24 cellular contexts compared by ENCODE assay signal in the genomic region with DNA sequence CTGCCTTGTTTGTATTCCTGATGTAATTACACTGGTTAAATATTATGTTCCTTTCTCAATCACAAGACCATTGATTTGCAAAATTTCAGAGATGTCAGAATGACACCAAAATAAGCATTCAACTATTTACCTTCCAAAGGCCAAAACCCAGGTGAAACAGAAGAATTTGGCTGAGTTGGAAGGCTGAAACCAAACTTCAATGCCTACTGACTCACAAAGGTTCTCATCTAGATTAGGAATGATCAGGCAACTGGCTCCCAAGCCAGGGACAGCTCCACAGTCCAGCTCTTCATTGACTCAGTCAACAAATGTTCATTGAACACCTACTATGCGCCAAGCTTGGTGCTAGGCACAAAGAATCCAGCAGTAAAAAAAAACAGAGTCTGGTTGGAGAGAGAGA. TPM values are rescaled to one million over a fixed set of nuclear protein-coding genes. Genes with fewer than 3 reads are reported as not detected.
DNase-seq lines count a peak whose midpoint lies in the region; ATAC-seq, FAIRE-seq and TF ChIP-seq lines count a peak whose summit lies in the region.
"Had no signal": no experiment of that assay in that cellular context is flagged by ENCODE, and none has a peak within 500 bp of the region (broad histone marks: within the 10 kb centered on the region; RNA-seq: fewer than 3 reads in every experiment).

No MANE protein-coding gene starts in this region.

- H2BK120ac ChIP-seq in H1 (replicated peaks; ENCODE audit: low read depth, low read length) = no peak overlapping the region

- no peaks in the 10 kb centered on the region for H3K36me3 ChIP-seq in H1 (ENCODE audit: control insufficient read depth in 2 of 4, insufficient read depth in 4 of 4, low read length in 3 of 4)
- H3K36me3 ChIP-seq in liver (ENCODE audit: control insufficient read depth in 4 of 4, insufficient read depth in 3 of 4, low read depth in 1 of 4, low read length in 3 of 4) = no peaks in the 10 kb centered on the region
- no peaks in the 10 kb centered on the region for H3K36me3 ChIP-seq in transverse colon
- H3K36me3 ChIP-seq: BE2C; BLaER1 treated with 17β-estradiol and CSF1 and Interleukin-3, amounts not matched to agents 10 nM and 100 nM had no signal

- no peaks in the 10 kb centered on the region for H4K20me1 ChIP-seq in H1 (replicated peaks in 1 of 2; ENCODE audit: control insufficient read depth in 1 of 2, insufficient read depth in 2 of 2, low read length in 2 of 2)
- H4K20me1 ChIP-seq: BLaER1 treated with 17β-estradiol and CSF1 and Interleukin-3, amounts not matched to agents 10 nM and 100 nM had no signal

- ATAC-seq in activated CD8-positive, alpha-beta memory T cell treated with anti-CD3 and anti-CD28 coated beads, Interleukin-2, amount 10 ng/mL, durations not matched to agents 7 days and 5 days = no peak
- ATAC-seq in HG02840 (IDR thresholded peaks at IDR 0.05; ENCODE audit: low FRiP score, unreplicated experiment) (no peak), HG03354 (IDR thresholded peaks at IDR 0.05; ENCODE audit: poor library complexity, severe bottlenecking, unreplicated experiment) (no peak)
- ATAC-seq: A549, HCT116 had no signal

- POLR2A ChIA-PET in H1 (lab: Charles Lee; ENCODE audit: partially characterized antibody) = interaction anchor here (0.6 kb wide), 1 partner anchor 1069 kb away, joined by 3 read pairs; no protein-coding TSS in a partner anchor

- H2AK5ac ChIP-seq in H1 (ENCODE audit: low read depth, low read length) = no peak overlapping the region

- peaks cover under 1% of the 10 kb centered on the region for H3K4me1 Mint-ChIP-seq in activated CD8-positive, alpha-beta memory T cell treated with anti-CD3 and anti-CD28 coated beads, Interleukin-2, amount 10 ng/mL, durations not matched to agents 7 days and 5 days
- H3K4me1 Mint-ChIP-seq: CD14-positive monocyte had no signal

- H3K4me3 ChIP-seq in H1 (ENCODE audit: extremely low read depth in 1 of 4, insufficient read depth in 2 of 4, low read depth in 3 of 4, low read length in 4 of 4) (no peak overlapping the region), liver (ENCODE audit: low read depth in 1 of 3, low read length in 3 of 3) (no peak overlapping the region), transverse colon (no peak overlapping the region)
- H3K4me3 ChIP-seq: A549; BLaER1 treated with 17β-estradiol and CSF1 and Interleukin-3, amounts not matched to agents 10 nM and 100 nM; GM23248 had no signal

- H3K9ac ChIP-seq in H1 (replicated peaks in 1 of 4; ENCODE audit: extremely low read depth in 1 of 4, low read depth in 3 of 4, low read length in 3 of 4) = no peak overlapping the region
- peak overlapping the region in 1 of 2 donors; percentile 24 for H3K9ac ChIP-seq in liver (ENCODE audit: low read depth in 1 of 2, low read length in 2 of 2)
- H3K9ac ChIP-seq: BLaER1 treated with 17β-estradiol and CSF1 and Interleukin-3, amounts not matched to agents 10 nM and 100 nM; GM23248 had no signal

- no peak overlapping the region for H2BK5ac ChIP-seq in H1 (ENCODE audit: low read depth, low read length)

- H2BK15ac ChIP-seq in H1 (ENCODE audit: low read length) = no peak overlapping the region

- no peak overlapping the region for H3K23ac ChIP-seq in H1 (ENCODE audit: insufficient read length)

- TF ChIP-seq POLR2A in H1 (IDR thresholded peaks at IDR 0.05; ENCODE audit: control extremely low read depth in 1 of 2, low read depth in 2 of 2, low read length in 2 of 2) (no peak), transverse colon (IDR thresholded peaks at IDR 0.05) (no peak)

- TF ChIP-seq RAD21 in H1 (IDR thresholded peaks at IDR 0.05 in 1 of 2, conservative IDR thresholded peaks at IDR 0.05 in 1 of 2; ENCODE audit: low read depth in 2 of 2, low read length in 2 of 2) = no peak
- peak; percentile 54 to 66 for TF ChIP-seq RAD21 in liver (IDR thresholded peaks at IDR 0.05)

- intact Hi-C loops in transverse colon (cut with DNase I; ENCODE audit: low total_unique reads) = no loop called here

- H3K9me3 Mint-ChIP-seq in activated CD8-positive, alpha-beta memory T cell treated with anti-CD3 and anti-CD28 coated beads, Interleukin-2, amount 10 ng/mL, durations not matched to agents 7 days and 5 days (ENCODE audit: low read depth) = peaks cover 2% of the 10 kb centered on the region

- H3K4me1 ChIP-seq in H1 (replicated peaks in 1 of 4; ENCODE audit: control insufficient read depth in 3 of 4, insufficient read depth in 4 of 4, low read length in 3 of 4) (no peaks in the 10 kb centered on the region), liver (ENCODE audit: control insufficient read depth in 4 of 4, insufficient read depth in 4 of 4, low read length in 3 of 4) (peaks cover 5 to 23% (median 21%) of the 10 kb centered on the region in 4 donors), transverse colon (no peaks in the 10 kb centered on the region)
- H3K4me1 ChIP-seq: A549; BE2C; BLaER1 treated with 17β-estradiol and CSF1 and Interleukin-3, amounts not matched to agents 10 nM and 100 nM had no signal

- no peak for TF ChIP-seq EP300 in H1 (IDR thresholded peaks at IDR 0.05; ENCODE audit: borderline replicate concordance in 1 of 2, low read depth in 2 of 2, low read length in 2 of 2)
- TF ChIP-seq EP300 in transverse colon (IDR thresholded peaks at IDR 0.05; ENCODE audit: low read depth) = no peak

- no peak for FAIRE-seq in H1 (lab: Jason Lieb, UNC)
- FAIRE-seq: A549, GM12891, GM19239 had no signal

- H3K79me2 ChIP-seq in H1 (ENCODE audit: control insufficient read depth in 1 of 2, insufficient read depth in 2 of 2, low read length in 2 of 2) = no peaks in the 10 kb centered on the region

- H3K14ac ChIP-seq in H1 (ENCODE audit: insufficient read length) = peak overlapping the region; percentile 31

- H4K91ac ChIP-seq in H1 (replicated peaks; ENCODE audit: insufficient read length, low read length) = no peak overlapping the region

- H3K4ac ChIP-seq in H1 (replicated peaks; ENCODE audit: insufficient read length, low read depth, low read length) = no peak overlapping the region

- no peaks in the 10 kb centered on the region for H3K36me3 Mint-ChIP-seq in activated CD8-positive, alpha-beta memory T cell treated with anti-CD3 and anti-CD28 coated beads, Interleukin-2, amount 10 ng/mL, durations not matched to agents 7 days and 5 days
- H3K36me3 Mint-ChIP-seq: CD14-positive monocyte had no signal

- CTCF ChIA-PET in activated CD8-positive, alpha-beta memory T cell treated with anti-CD3 and anti-CD28 coated beads, Interleukin-2, amount 10 ng/mL, durations not matched to agents 7 days and 5 days (lab: Charles Lee) = no interaction called here
- CTCF ChIA-PET in H1 (lab: Charles Lee; ENCODE audit: partially characterized antibody) = no interaction called here

- H2BK12ac ChIP-seq in H1 (ENCODE audit: low read depth, low read length) = no peak overlapping the region

- no peak overlapping the region for H3K18ac ChIP-seq in H1 (ENCODE audit: extremely low read depth, low read length)

- H3K27me3 Mint-ChIP-seq in activated CD8-positive, alpha-beta memory T cell treated with anti-CD3 and anti-CD28 coated beads, Interleukin-2, amount 10 ng/mL, durations not matched to agents 7 days and 5 days = peaks cover 23% of the 10 kb centered on the region

- no peaks in the 10 kb centered on the region for H3K79me1 ChIP-seq in H1 (ENCODE audit: low read depth, low read length)

- H3K56ac ChIP-seq in H1 (replicated peaks; ENCODE audit: insufficient read length, low read depth, low read length) = no peak overlapping the region

- DNase-seq in activated CD8-positive, alpha-beta memory T cell treated with anti-CD3 and anti-CD28 coated beads, Interleukin-2, amount 10 ng/mL, durations not matched to agents 7 days and 5 days = peak; percentile 7
- no peak for DNase-seq in activated CD8-positive, alpha-beta memory T cell treated with anti-CD3 and anti-CD28 coated beads for 24 hours
- DNase-seq in H1 (ENCODE audit: low read depth in 1 of 2, low spot score in 2 of 2) = peak in 1 of 2 experiments; percentile 28
- DNase-seq in transverse colon = no peak
- DNase-seq: 8988T; ACHN; AML-193; BE2C; CD4-positive, alpha-beta T cell; CD8-positive, alpha-beta memory T cell; DMS53; DMS79 treated with DMSO at 0.1 percent for 48 hours; GF-D8; GM23248; H9 had no signal

- no peak overlapping the region for H3K4me3 Mint-ChIP-seq in activated CD8-positive, alpha-beta memory T cell treated with anti-CD3 and anti-CD28 coated beads, Interleukin-2, amount 10 ng/mL, durations not matched to agents 7 days and 5 days
- H3K4me3 Mint-ChIP-seq: CD14-positive monocyte; CD4-positive, alpha-beta T cell; CD8-positive, alpha-beta memory T cell; H9 had no signal

- no peak overlapping the region for H4K5ac ChIP-seq in H1 (ENCODE audit: insufficient read length, low read depth, low read length)

- no peak overlapping the region for H3K27ac ChIP-seq in H1 (ENCODE audit: low read depth, low read length)
- peak overlapping the region; percentile 86 to 90 for H3K27ac ChIP-seq in liver (ENCODE audit: low read depth in 1 of 2, low read length in 2 of 2)
- H3K27ac ChIP-seq in transverse colon = no peak overlapping the region
- H3K27ac ChIP-seq: A549; BLaER1 treated with 17β-estradiol and CSF1 and Interleukin-3, amounts not matched to agents 10 nM and 100 nM; GM23248 had no signal

- TF ChIP-seq CTCF in H1 (IDR thresholded peaks at IDR 0.05; ENCODE audit: control extremely low read depth in 1 of 3, insufficient read depth in 1 of 3, low read depth in 1 of 3, low read length in 3 of 3) = no peak
- TF ChIP-seq CTCF in liver (IDR thresholded peaks at IDR 0.05; ENCODE audit: low read depth, low read length, missing input control) = no peak
- no peak for TF ChIP-seq CTCF in transverse colon (IDR thresholded peaks at IDR 0.05)

- H3K27ac Mint-ChIP-seq in activated CD8-positive, alpha-beta memory T cell treated with anti-CD3 and anti-CD28 coated beads, Interleukin-2, amount 10 ng/mL, durations not matched to agents 7 days and 5 days = no peak overlapping the region
- H3K27ac Mint-ChIP-seq: CD14-positive monocyte; CD4-positive, alpha-beta T cell; CD8-positive, alpha-beta memory T cell had no signal

- H3K9me3 ChIP-seq in H1 (ENCODE audit: insufficient read depth in 2 of 2, low read depth in 1 of 2, low read length in 1 of 2) = peaks cover 4 to 5% of the 10 kb centered on the region in 2 experiments; a peak in 1 of 4 replicates
- no peaks in the 10 kb centered on the region for H3K9me3 ChIP-seq in liver (ENCODE audit: control insufficient read depth in 4 of 4, low read length in 3 of 4)
- peaks cover 0 to 10% of the 10 kb centered on the region in 2 donors for H3K9me3 ChIP-seq in transverse colon
- H3K9me3 ChIP-seq: BE2C had no signal

- in situ Hi-C loops in transverse colon (cut with MboI; ENCODE audit: low pct_ligation_motif_present in 1 of 4, low pct_unique_long_range_greater_than_20kb in 1 of 4, low sequenced_read_pairs in 3 of 4) = no loop called here

- no peaks in the 10 kb centered on the region for H3K23me2 ChIP-seq in H1 (ENCODE audit: low read depth, low read length)

- H4K8ac ChIP-seq in H1 (ENCODE audit: extremely low read depth, insufficient read depth, low read length) = no peak overlapping the region

- H3K4me2 ChIP-seq in H1 (ENCODE audit: insufficient read depth in 1 of 2, low read depth in 2 of 2, low read length in 2 of 2) = no peak overlapping the region
- H3K4me2 ChIP-seq: A549; BLaER1 treated with 17β-estradiol and CSF1 and Interleukin-3, amounts not matched to agents 10 nM and 100 nM had no signal

- 83% methylated on average over 1 of the region's 1 CpG; no CpG with 5 or more reads in 1 of the 2 experiments for WGBS in H1 (ENCODE audit: extremely low coverage in 1 of 2, insufficient coverage in 1 of 2, insufficient read length in 1 of 2, insufficient replicate concordance in 2 of 2, low coverage in 1 of 2, low lambda C conversion rate in 2 of 2, missing lambda C conversion rate in 1 of 2), 2 experiments
- 45% methylated on average over 1 of the region's 1 CpG for WGBS in liver
- WGBS in transverse colon (ENCODE audit: low coverage in 1 of 2), 2 donors = 95% methylated on average over 1 of the region's 1 CpG; no CpG with 5 or more reads in 1 of the 2 donors

- H2AFZ ChIP-seq in H1 (ENCODE audit: low read length) = no peak overlapping the region
- H2AFZ ChIP-seq: GM23248 had no signal

- no peak overlapping the region for H2BK20ac ChIP-seq in H1 (ENCODE audit: low read length)

- no peaks in the 10 kb centered on the region for H3K27me3 ChIP-seq in H1 (replicated peaks in 1 of 4; ENCODE audit: control insufficient read depth in 3 of 4, extremely low read depth in 1 of 4, insufficient read depth in 3 of 4, low read length in 3 of 4)
- no peaks in the 10 kb centered on the region for H3K27me3 ChIP-seq in liver (ENCODE audit: control insufficient read depth in 4 of 4, insufficient read depth in 4 of 4, low read length in 3 of 4)
- H3K27me3 ChIP-seq in transverse colon = peaks cover 16% of the 10 kb centered on the region
- H3K27me3 ChIP-seq: BE2C; BLaER1 treated with 17β-estradiol and CSF1 and Interleukin-3, amounts not matched to agents 10 nM and 100 nM had no signal

RNA-seq across cellular contexts. Expression of a gene that starts 13.4 kb away (rescaled TPM):
- total RNA-seq in activated CD8-positive, alpha-beta memory T cell treated with anti-CD3 and anti-CD28 coated beads, Interleukin-2, amount 10 ng/mL, durations not matched to agents 7 days and 5 days = 10 to 100 TPM; 15.2 to 15.7 TPM
- 10.6 and 11.2 TPM in 2 replicates for total RNA-seq in H1 (2021; fragmentation: NEBNext Ultra II Directional; extraction: Animal tissue kit (Norgen Biotek cat#: 25700))
- polyA plus RNA-seq in H1 (2011; rRNA removed) (4.6 and 9.5 TPM in 2 replicates), liver (10 to 100 TPM; 55.8 to 82.0 TPM)
- polyA plus RNA-seq in H1 (2011; cell fraction: cytosol; rRNA removed) = 3.9 TPM
- 7.5 TPM for polyA plus RNA-seq in H1 (2011; cell fraction: nucleus; rRNA removed)
- 7.6 to 13.4 TPM (median 11.0 TPM) in 4 replicates for polyA plus RNA-seq in H1 (2012, experiment 1 of 2)
- 12.3 TPM for polyA plus RNA-seq in H1 (2012, experiment 2 of 2)
- 9.2 TPM for polyA plus RNA-seq in H1 (2013, experiment 1 of 2)
- 10.8 TPM for polyA plus RNA-seq in H1 (2013, experiment 2 of 2)
- 4.5 and 5.6 TPM in 2 replicates for polyA minus RNA-seq in H1 (2011; rRNA and poly(A)+ RNA removed)
- 14.2 TPM for polyA minus RNA-seq in H1 (2011; cell fraction: cytosol; rRNA and poly(A)+ RNA removed)
- polyA minus RNA-seq in H1 (2011; cell fraction: nucleus; rRNA and poly(A)+ RNA removed) = 10.0 TPM
- total RNA-seq in liver (10 to 100 TPM in 1 of 2 donors, 1 to 10 TPM in 1; 2.5 to 36.5 TPM), transverse colon (10 to 100 TPM; 28.8 to 62.3 (median 44.4) TPM)

RNA-seq across cellular contexts. Expression of a gene that starts 55.8 kb away (rescaled TPM):
- total RNA-seq in activated CD8-positive, alpha-beta memory T cell treated with anti-CD3 and anti-CD28 coated beads, Interleukin-2, amount 10 ng/mL, durations not matched to agents 7 days and 5 days = 10 to 100 TPM; 22.5 to 23.3 TPM
- 9.4 and 10.9 TPM in 2 replicates for total RNA-seq in H1 (2021; fragmentation: NEBNext Ultra II Directional; extraction: Animal tissue kit (Norgen Biotek cat#: 25700))
- polyA plus RNA-seq in H1 (2011; rRNA removed) = 8.0 and 11.8 TPM in 2 replicates
- polyA plus RNA-seq in H1 (2011; cell fraction: cytosol; rRNA removed) = 10.0 TPM
- 19.9 TPM for polyA plus RNA-seq in H1 (2011; cell fraction: nucleus; rRNA removed)
- 5.0 to 9.9 TPM (median 8.3 TPM) in 4 replicates for polyA plus RNA-seq in H1 (2012, experiment 1 of 2)
- polyA plus RNA-seq in H1 (2012, experiment 2 of 2) = 7.8 TPM
- polyA plus RNA-seq in H1 (2013, experiment 1 of 2) = 5.3 TPM
- 4.6 TPM for polyA plus RNA-seq in H1 (2013, experiment 2 of 2)
- 18.3 and 20.7 TPM in 2 replicates for polyA minus RNA-seq in H1 (2011; rRNA and poly(A)+ RNA removed)
- 10.3 TPM for polyA minus RNA-seq in H1 (2011; cell fraction: cytosol; rRNA and poly(A)+ RNA removed)
- polyA minus RNA-seq in H1 (2011; cell fraction: nucleus; rRNA and poly(A)+ RNA removed) = 17.2 TPM
- total RNA-seq in liver = 10 to 100 TPM; 16.7 to 72.9 TPM
- polyA plus RNA-seq in liver = 10 to 100 TPM; 18.2 to 47.9 TPM
- 10 to 100 TPM; 42.2 to 73.6 (median 50.2) TPM for total RNA-seq in transverse colon

Comparison
In these comparisons a context has a peak if more than half of its experiments do, and no peak if none do; other contexts are left out.
1. H3K27ac ChIP-seq: peak in liver (2 of 2); none in H1 (single experiment) and transverse colon (0 of 4).